29 cellular contexts compared by ENCODE assay signal in the genomic region with DNA sequence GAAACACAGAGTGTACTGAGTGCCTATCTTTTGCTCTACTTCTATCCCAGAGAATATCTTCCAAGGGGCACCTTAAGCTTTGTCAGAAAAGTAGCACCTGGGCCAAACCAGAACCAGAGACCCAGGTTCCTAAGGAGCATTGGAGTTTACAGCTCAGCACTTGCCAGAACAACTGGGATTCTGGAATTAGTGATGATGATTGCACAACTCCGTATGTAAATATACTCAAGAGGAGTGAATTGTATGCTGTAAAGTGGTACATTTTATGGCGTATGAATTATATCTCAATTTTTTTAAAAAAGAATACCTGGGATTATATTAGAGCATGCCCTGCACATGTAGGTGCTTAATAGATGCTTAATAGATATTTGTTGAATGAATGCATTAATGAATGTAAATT.
"Had no signal": no experiment of that assay in that cellular context is flagged by ENCODE, and none has a peak within 500 bp of the region (broad histone marks: within the 10 kb centered on the region; RNA-seq: fewer than 3 reads in every experiment).

No MANE protein-coding gene starts in this region.

- H3K4me1 Mint-ChIP-seq: activated CD4-positive, alpha-beta T cell treated with anti-CD3 and anti-CD28 coated beads, Interleukin-2, amount 10 ng/mL, durations not matched to agents 7 days and 5 days; activated T-helper 17 cell treated with anti-CD3 and anti-CD28 coated beads, Interleukin-2, amount 50 U/mL, for 72 hours; T-cell had no signal

- H3K27ac Mint-ChIP-seq: activated B cell treated with CpG ODN at 0.5 μM for 24 hours; activated CD4-positive, alpha-beta memory T cell treated with anti-CD3 and anti-CD28 coated beads for 36 hours; activated CD4-positive, alpha-beta T cell treated with anti-CD3 and anti-CD28 coated beads, Interleukin-2, amount 10 ng/mL, durations not matched to agents 7 days and 5 days; activated naive CD4-positive, alpha-beta T cell treated with anti-CD3 and anti-CD28 coated beads for 36 hours; activated naive CD8-positive, alpha-beta T cell; activated T-helper 17 cell treated with anti-CD3 and anti-CD28 coated beads, Interleukin-2, amount 50 U/mL, for 72 hours; T-cell had no signal

- H3K36me3 Mint-ChIP-seq: activated CD4-positive, alpha-beta memory T cell treated with anti-CD3 and anti-CD28 coated beads for 36 hours; activated naive CD8-positive, alpha-beta T cell; T-cell had no signal

- ATAC-seq: activated T-helper 17 cell treated with anti-CD3 and anti-CD28 coated beads, Interleukin-2, amount 50 U/mL, for 72 hours; Panc1; T-cell had no signal

- DNase-seq: activated B cell treated with CpG ODN at 0.5 μM for 24 hours; activated CD4-positive, alpha-beta memory T cell treated with anti-CD3 and anti-CD28 coated beads for 36 hours; activated CD4-positive, alpha-beta T cell treated with anti-CD3 and anti-CD28 coated beads for 1 hour; activated CD4-positive, alpha-beta T cell treated with anti-CD3 and anti-CD28 coated beads, Interleukin-2, amount 10 ng/mL, durations not matched to agents 7 days and 5 days; activated CD8-positive, alpha-beta memory T cell treated with anti-CD3 and anti-CD28 coated beads for 24 hours; activated gamma-delta T cell; activated naive CD4-positive, alpha-beta T cell treated with anti-CD3 and anti-CD28 coated beads for 36 hours; activated T-cell treated with anti-CD3 and anti-CD28 coated beads for 4 hours; activated T-cell treated with anti-CD3 and anti-CD28 coated beads, Interleukin-2, amount 50 U/mL, for 48 hours; cerebellar nuclear complex; NCI-H1092 treated with DMSO at 0.1 percent for 48 hours; NCI-H1417 treated with DMSO at 0.1 percent for 48 hours; NCI-H1694; NCI-H2029; NCI-H2107; NCI-H2171 treated with DMSO at 0.1 percent for 48 hours; NCI-H226; NCI-H526 treated with DMSO at 0.1 percent for 48 hours; NK-92 treated with Interleukin-12 subunit alpha and Interleukin-12 subunit beta, amount 100 ng/mL, for 24 hours; OCI-M1; RPMI8226; T-cell; T-helper 2 cell; T1000 had no signal

- H3K4me3 ChIP-seq: SK-N-MC had no signal

- FAIRE-seq: TTC549 had no signal

- H3K4me3 Mint-ChIP-seq: activated B cell treated with CpG ODN at 0.5 μM for 24 hours; activated CD4-positive, alpha-beta memory T cell treated with anti-CD3 and anti-CD28 coated beads for 36 hours; activated CD4-positive, alpha-beta T cell treated with anti-CD3 and anti-CD28 coated beads, Interleukin-2, amount 10 ng/mL, durations not matched to agents 7 days and 5 days; activated naive CD4-positive, alpha-beta T cell treated with anti-CD3 and anti-CD28 coated beads for 36 hours; activated naive CD8-positive, alpha-beta T cell; activated T-helper 17 cell treated with anti-CD3 and anti-CD28 coated beads, Interleukin-2, amount 50 U/mL, for 72 hours; T-cell had no signal

- H3K9me3 Mint-ChIP-seq: activated B cell treated with CpG ODN at 0.5 μM for 24 hours; activated CD4-positive, alpha-beta memory T cell treated with anti-CD3 and anti-CD28 coated beads for 36 hours; activated CD4-positive, alpha-beta T cell treated with anti-CD3 and anti-CD28 coated beads, Interleukin-2, amount 10 ng/mL, durations not matched to agents 7 days and 5 days; activated naive CD4-positive, alpha-beta T cell treated with anti-CD3 and anti-CD28 coated beads for 36 hours; activated T-helper 17 cell treated with anti-CD3 and anti-CD28 coated beads, Interleukin-2, amount 50 U/mL, for 72 hours; T-cell had no signal

- H3K27ac ChIP-seq: SK-N-MC had no signal
